Comparison of ENCODE assay signal across 18 cellular contexts in the genomic region with DNA sequence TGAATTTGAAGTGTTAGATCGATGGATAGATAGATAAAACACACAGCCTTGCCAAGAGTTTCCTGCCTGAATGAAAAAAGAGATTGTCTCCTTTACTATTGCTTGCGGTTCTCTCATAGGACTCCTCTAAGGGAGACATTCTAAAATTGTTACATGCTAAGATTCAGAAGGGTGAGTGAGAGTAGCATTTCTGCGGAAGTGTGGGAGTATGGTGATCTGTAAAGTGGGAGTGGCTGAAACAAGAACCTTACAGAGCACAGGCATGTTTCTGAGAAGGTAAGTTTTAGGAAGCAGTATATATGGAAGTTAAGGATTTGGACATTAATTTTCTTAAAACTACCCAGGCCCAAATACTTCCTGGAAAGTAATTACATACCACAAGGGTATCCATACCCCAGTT.
A peak's percentile ranks its signal among the peaks of the same experiment; 100 is the strongest.
DNase-seq lines count a peak whose midpoint lies in the region; ATAC-seq, FAIRE-seq and TF ChIP-seq lines count a peak whose summit lies in the region.
"Had no signal": no experiment of that assay in that cellular context is flagged by ENCODE, and none has a peak within 500 bp of the region (broad histone marks: within the 10 kb centered on the region; RNA-seq: fewer than 3 reads in every experiment).

No MANE protein-coding gene starts in this region.

- H3K36me3 ChIP-seq in Karpas-422 (ENCODE audit: insufficient read depth, low read length) = no peaks in the 10 kb centered on the region
- no peaks in the 10 kb centered on the region for H3K36me3 ChIP-seq in bronchial epithelial cell (ENCODE audit: control insufficient read depth, insufficient read depth, low read length)
- H3K36me3 ChIP-seq in left lung = peaks cover 0 to 12% of the 10 kb centered on the region in 2 donors
- H3K36me3 ChIP-seq: HAP-1 had no signal

- H3K9me2 ChIP-seq in Karpas-422 (replicated peaks; ENCODE audit: insufficient read depth, low read length) = no peaks in the 10 kb centered on the region

- H2AFZ ChIP-seq in Karpas-422 (ENCODE audit: low read length) = no peak overlapping the region

- H3K79me2 ChIP-seq in Karpas-422 (ENCODE audit: low read length) = no peaks in the 10 kb centered on the region

- TF ChIP-seq CTCF in bronchial epithelial cell (IDR thresholded peaks at IDR 0.05; ENCODE audit: insufficient read depth, low read length, severe bottlenecking) = no peak
- no peak for TF ChIP-seq CTCF in left lung (IDR thresholded peaks at IDR 0.05)

- H3K4me3 ChIP-seq in Karpas-422 (ENCODE audit: low read length) (no peak overlapping the region), bronchial epithelial cell (ENCODE audit: low read depth, low read length) (no peak overlapping the region), left lung (no peak overlapping the region)
- H3K4me3 ChIP-seq: BLaER1 treated with 17β-estradiol and CSF1 and Interleukin-3, amounts not matched to agents 10 nM and 100 nM; GM12878; HAP-1 had no signal

- no peak overlapping the region for H3K4me2 ChIP-seq in Karpas-422 (ENCODE audit: low read depth, low read length, poor library complexity, severe bottlenecking)
- H3K4me2 ChIP-seq: BLaER1 treated with 17β-estradiol and CSF1 and Interleukin-3, amounts not matched to agents 10 nM and 100 nM had no signal

- no peak overlapping the region for H3K9ac ChIP-seq in Karpas-422 (ENCODE audit: low read length)
- H3K9ac ChIP-seq: BLaER1 treated with 17β-estradiol and CSF1 and Interleukin-3, amounts not matched to agents 10 nM and 100 nM had no signal

- intact Hi-C loops in left lung (cut with DNase I) = no loop called here

- H3K27me3 ChIP-seq in Karpas-422 (ENCODE audit: low read length) = no peaks in the 10 kb centered on the region
- no peaks in the 10 kb centered on the region for H3K27me3 ChIP-seq in bronchial epithelial cell (ENCODE audit: control insufficient read depth, insufficient read depth, low read length)
- no peaks in the 10 kb centered on the region for H3K27me3 ChIP-seq in left lung
- H3K27me3 ChIP-seq: BLaER1 treated with 17β-estradiol and CSF1 and Interleukin-3, amounts not matched to agents 10 nM and 100 nM had no signal

- DNase-seq in CD1c-positive myeloid dendritic cell (ENCODE audit: extremely low spot score) (peak; percentile 53), Karpas-422 (no peak), bronchial epithelial cell (ENCODE audit: low read depth) (peak; percentile 77), left lung (no peak), NCI-H345 treated with DMSO at 0.1 percent for 48 hours (lab: John Stamatoyannopoulos, UW; ENCODE audit: unreplicated experiment) (no peak)
- DNase-seq: 8988T; ACHN; Calu3; CD4-positive, alpha-beta T cell; DMS 273 treated with DMSO at 0.1 percent for 48 hours; GOT3 had no signal

- H3K9me3 ChIP-seq in Karpas-422 (ENCODE audit: low read length) (no peaks in the 10 kb centered on the region), left lung (no peaks in the 10 kb centered on the region)
- H3K9me3 ChIP-seq: HAP-1 had no signal

- H3K27ac ChIP-seq in Karpas-422 (ENCODE audit: low read length) = peak overlapping the region; percentile 88
- no peak overlapping the region for H3K27ac ChIP-seq in left lung
- H3K27ac ChIP-seq: HL-60 had no signal

- FAIRE-seq in bronchial epithelial cell (lab: Jason Lieb, UNC) = no peak
- FAIRE-seq: GM12878 had no signal

- no peaks in the 10 kb centered on the region for H4K20me1 ChIP-seq in Karpas-422 (ENCODE audit: insufficient read depth, low read depth, low read length)

- ATAC-seq in left lung (peak; percentile 8), HG02642 (IDR thresholded peaks at IDR 0.05; ENCODE audit: poor library complexity, unreplicated experiment) (no peak), HG02870 (IDR thresholded peaks at IDR 0.05; ENCODE audit: unreplicated experiment) (no peak), HG02973 (IDR thresholded peaks at IDR 0.05; ENCODE audit: unreplicated experiment) (no peak)

- H3K4me1 ChIP-seq in Karpas-422 (ENCODE audit: low read length) = peaks cover 22% of the 10 kb centered on the region
- no peaks in the 10 kb centered on the region for H3K4me1 ChIP-seq in left lung
- H3K4me1 ChIP-seq: HAP-1 had no signal

Comparison
In these comparisons a context has a peak if more than half of its experiments do, and no peak if none do; other contexts are left out.
1. DNase-seq: peak in CD1c-positive myeloid dendritic cell (single experiment) and bronchial epithelial cell (single experiment); none in Karpas-422 (single experiment), left lung (0 of 2) and NCI-H345 treated with DMSO at 0.1 percent for 48 hours (single experiment).